In genomic region chr7:129948877-129949291, GRCh38 we compare ENCODE assay signal across 8 cellular contexts.
A peak's percentile ranks its signal among the peaks of the same experiment; 100 is the strongest.
DNase-seq lines count a peak whose midpoint lies in the region; ATAC-seq lines count a peak whose summit lies in the region.

No MANE protein-coding gene starts in this region.

- DNase-seq in DMS114 treated with DMSO at 0.1 percent for 48 hours (lab: John Stamatoyannopoulos, UW; ENCODE audit: unreplicated experiment) (peak; percentile 72), KG1 (lab: John Stamatoyannopoulos, UW) (peak; percentile 10), SHP77 (lab: John Stamatoyannopoulos, UW) (peak; percentile 89 to 94), germinal center (ENCODE audit: low spot score) (peak; percentile 83), non-pigmented ciliary epithelial cell (ENCODE audit: low read depth) (peak; percentile 79), superior temporal gyrus (ENCODE audit: extremely low spot score) (peak; percentile 94)
- DNase-seq in activated naive CD4-positive, alpha-beta T cell (lab: John Stamatoyannopoulos, UW): peak; percentile 32 to 62 (median 48)

- ATAC-seq in GM21529 (IDR thresholded peaks at IDR 0.05; ENCODE audit: unreplicated experiment): peak; percentile 54

Comparison
In these comparisons a context has a peak if more than half of its experiments do, and no peak if none do; other contexts are left out.
1. Peak in every context shown above with its lines: DNase-seq and ATAC-seq.
2. DNase-seq: peak in every context shown above with its lines; median percentile 94 in superior temporal gyrus; 92 in SHP77; 83 in germinal center; 79 in non-pigmented ciliary epithelial cell; 72 in DMS114 treated with DMSO at 0.1 percent for 48 hours; 48 in activated naive CD4-positive, alpha-beta T cell; 10 in KG1.